8 cellular contexts compared by ENCODE assay signal in genomic region chr19:38667552-38668205, GRCh38. TPM values are rescaled to one million over a fixed set of nuclear protein-coding genes. Genes with fewer than 3 reads are reported as not detected.
DNase-seq lines count a peak whose midpoint lies in the region; ATAC-seq and TF ChIP-seq lines count a peak whose summit lies in the region.

No MANE protein-coding gene starts in this region.

- H3K9me2 ChIP-seq in DOHH2 (replicated peaks; ENCODE audit: control insufficient read depth, low read length) = no peaks in the 10 kb centered on the region

- H3K9ac ChIP-seq in SK-N-MC (ENCODE audit: insufficient read length) = peak overlapping the region; percentile 68
- H3K9ac ChIP-seq in rectal smooth muscle tissue (ENCODE audit: low read length) = no peak overlapping the region

- peaks cover 58% of the 10 kb centered on the region for H3K4me1 ChIP-seq in DOHH2 (ENCODE audit: control insufficient read depth, low read length)
- H3K4me1 ChIP-seq in rectal smooth muscle tissue (ENCODE audit: control insufficient read depth, insufficient read depth, low read length) = peaks cover 64% of the 10 kb centered on the region

- TF ChIP-seq CTCF in DOHH2 (IDR thresholded peaks at IDR 0.05; ENCODE audit: low read depth, low read length, poor library complexity, severe bottlenecking) (no peak), fibroblast of the aortic adventitia (IDR thresholded peaks at IDR 0.05; ENCODE audit: insufficient read depth, low read length) (no peak)

- H3K9me3 ChIP-seq in DOHH2 (ENCODE audit: control insufficient read depth, insufficient read depth, low read length) = no peaks in the 10 kb centered on the region
- no peaks in the 10 kb centered on the region for H3K9me3 ChIP-seq in SK-N-MC (ENCODE audit: low read depth, low read length)

- H3K36me3 ChIP-seq in DOHH2 (ENCODE audit: control insufficient read depth, low read length) = peaks cover 17% of the 10 kb centered on the region
- H3K36me3 ChIP-seq in SK-N-MC (ENCODE audit: insufficient read depth, low read length) = peaks cover 5% of the 10 kb centered on the region; the same call in 1 of the 2 replicates
- no peaks in the 10 kb centered on the region for H3K36me3 ChIP-seq in rectal smooth muscle tissue (ENCODE audit: control insufficient read depth, insufficient read depth, low read length)

- DNase-seq in SK-N-MC (ENCODE audit: low read depth, low spot score) (no peak), fibroblast of the aortic adventitia (ENCODE audit: low read depth) (peak; percentile 62), T1000 (lab: John Stamatoyannopoulos, UW) (no peak), NOMO-1 treated with dmso at 0.1 percent for 144 hours (lab: John Stamatoyannopoulos, UW; ENCODE audit: unreplicated experiment) (no peak)
- DNase-seq in stimulated activated CD4-positive, alpha-beta T cell treated with anti-CD3 and anti-CD28 coated beads, Interleukin-4, amount 100 ng/mL, for 24 hours = no peak

- ATAC-seq in HG02852 (IDR thresholded peaks at IDR 0.05; ENCODE audit: unreplicated experiment) = no peak

- H3K4me2 ChIP-seq in DOHH2 (ENCODE audit: low read length) = peak overlapping the region; percentile 86

- H3K27ac ChIP-seq in DOHH2 (ENCODE audit: low read depth, low read length) = peak overlapping the region; percentile 81
- peak overlapping the region; percentile 97 for H3K27ac ChIP-seq in SK-N-MC
- peak overlapping the region; percentile 86 for H3K27ac ChIP-seq in rectal smooth muscle tissue (ENCODE audit: low read depth, low read length)

- H3K27me3 ChIP-seq in DOHH2 (ENCODE audit: control insufficient read depth, low read length) (no peaks in the 10 kb centered on the region), rectal smooth muscle tissue (ENCODE audit: control insufficient read depth, insufficient read depth, low read length) (no peaks in the 10 kb centered on the region)

- H3K4me3 ChIP-seq in DOHH2 (ENCODE audit: low read length) (peak overlapping the region; percentile 67), SK-N-MC (peak overlapping the region; percentile 66), fibroblast of the aortic adventitia (ENCODE audit: low read depth, low read length) (no peak overlapping the region), rectal smooth muscle tissue (ENCODE audit: low read length) (no peak overlapping the region)

- peaks cover 98% of the 10 kb centered on the region for H3K79me2 ChIP-seq in DOHH2 (ENCODE audit: control insufficient read depth, low read length)

- peaks cover 25% of the 10 kb centered on the region for H4K20me1 ChIP-seq in DOHH2 (ENCODE audit: control insufficient read depth, insufficient read depth, low read depth, low read length)

- peaks cover 6% of the 10 kb centered on the region; the same call in 1 of the 2 replicates for H3F3A ChIP-seq in DOHH2 (ENCODE audit: control insufficient read depth, insufficient read depth)

RNA-seq across cellular contexts. Expression of gene ACTN4, which starts 20.2 kb away (rescaled TPM):
- total RNA-seq in fibroblast of the aortic adventitia (ENCODE audit: low replicate concordance) = 20.1 and 280 TPM in 2 replicates

RNA-seq across cellular contexts. Expression of gene EIF3K, which starts 48.7 kb away (rescaled TPM):
- total RNA-seq in fibroblast of the aortic adventitia (ENCODE audit: low replicate concordance) = 268 and 491 TPM in 2 replicates

RNA-seq across cellular contexts. Expression of gene MAP4K1, which starts 49.9 kb away (rescaled TPM):
- total RNA-seq in fibroblast of the aortic adventitia (ENCODE audit: low replicate concordance) = 0.57 TPM in 1 of 2 replicates, not detected in the other

Comparison
In these comparisons a context has a peak if more than half of its experiments do, and no peak if none do; other contexts are left out.
1. H3K4me3 ChIP-seq: peak in DOHH2 (single experiment) and SK-N-MC (single experiment); none in fibroblast of the aortic adventitia (single experiment) and rectal smooth muscle tissue (single experiment).
2. Peak in every context shown above with its lines, with median percentiles within 50 percentile points of each other: H3K27ac ChIP-seq.